8 cellular contexts compared by ENCODE assay signal in the genomic region with DNA sequence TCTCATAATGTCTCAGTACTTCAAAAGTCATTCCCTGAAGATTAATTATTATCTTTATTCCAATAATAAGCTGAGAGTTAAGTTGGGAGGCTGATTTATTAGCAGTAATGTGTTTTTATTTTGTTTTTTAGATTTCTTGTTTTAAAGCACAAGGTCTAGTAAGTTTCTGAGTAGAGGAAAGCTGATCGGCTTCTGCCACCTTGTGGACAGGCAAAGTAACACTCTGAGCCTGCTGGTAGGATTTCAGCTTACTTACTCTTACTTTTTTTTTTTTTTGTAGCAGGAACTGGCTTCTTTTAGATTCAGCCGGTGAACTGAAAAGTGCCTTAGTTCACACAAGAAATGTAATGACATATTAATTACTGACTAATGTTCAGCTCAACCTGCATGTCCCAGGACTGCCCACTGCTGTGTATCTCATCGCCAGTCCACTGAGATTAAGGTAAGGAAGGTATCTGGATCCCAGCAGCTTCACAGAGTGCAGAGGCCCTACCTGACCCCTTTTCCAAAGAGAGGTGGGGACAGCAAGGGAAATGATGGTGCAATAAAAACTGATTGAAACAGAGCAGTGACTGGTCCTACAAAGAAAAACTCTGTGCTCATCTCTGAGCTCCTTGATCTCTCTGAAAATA.
DNase-seq lines count a peak whose midpoint lies in the region; ATAC-seq and TF ChIP-seq lines count a peak whose summit lies in the region.

No MANE protein-coding gene starts in this region.

- no peak overlapping the region for H3K9ac ChIP-seq in fibroblast of lung (ENCODE audit: insufficient read depth, low read length)
- no peak overlapping the region for H3K9ac ChIP-seq in neural cell (ENCODE audit: low read length)

- no peaks in the 10 kb centered on the region for H3K27me3 Mint-ChIP-seq in activated naive CD4-positive, alpha-beta T cell treated with anti-CD3 and anti-CD28 coated beads for 36 hours (ENCODE audit: low read depth)
- H3K27me3 Mint-ChIP-seq in WTC11 (ENCODE audit: low read depth): no peaks in the 10 kb centered on the region

- H3K36me3 Mint-ChIP-seq in activated naive CD4-positive, alpha-beta T cell treated with anti-CD3 and anti-CD28 coated beads for 36 hours (ENCODE audit: low read depth): peaks cover 18% of the 10 kb centered on the region
- peaks cover 28% of the 10 kb centered on the region for H3K36me3 Mint-ChIP-seq in WTC11

- no peak overlapping the region for H3K27ac ChIP-seq in fibroblast of lung (ENCODE audit: insufficient read depth, low read length)
- H3K27ac ChIP-seq in neural cell (ENCODE audit: low read length): no peak overlapping the region

- H3F3A ChIP-seq in neural cell (ENCODE audit: insufficient read depth, low read length, poor library complexity, severe bottlenecking): no peaks in the 10 kb centered on the region

- TF ChIP-seq CTCF in WTC11 (IDR thresholded peaks at IDR 0.05) (peak; percentile 61), fibroblast of lung (conservative IDR thresholded peaks at IDR 0.05 in 1 of 2, IDR thresholded peaks at IDR 0.05 in 1 of 2; ENCODE audit: low read depth in 1 of 2, low read length in 2 of 2) (peak; percentile 88 to 93), neural cell (IDR thresholded peaks at IDR 0.05; ENCODE audit: poor library complexity, severe bottlenecking) (peak; percentile 95)

- H3K4me1 ChIP-seq in fibroblast of lung (ENCODE audit: control insufficient read depth, extremely low read depth, insufficient read depth, low read length): peaks cover 2% of the 10 kb centered on the region

- peaks cover 11% of the 10 kb centered on the region for H3K4me1 Mint-ChIP-seq in activated naive CD4-positive, alpha-beta T cell treated with anti-CD3 and anti-CD28 coated beads for 36 hours (ENCODE audit: low read depth)
- peaks cover 5% of the 10 kb centered on the region; the same call in 1 of the 2 replicates for H3K4me1 Mint-ChIP-seq in WTC11

- no peaks in the 10 kb centered on the region for H3K9me3 Mint-ChIP-seq in activated naive CD4-positive, alpha-beta T cell treated with anti-CD3 and anti-CD28 coated beads for 36 hours
- no peaks in the 10 kb centered on the region for H3K9me3 Mint-ChIP-seq in WTC11

- CTCF ChIA-PET in activated naive CD4-positive, alpha-beta T cell treated with anti-CD3 and anti-CD28 coated beads for 36 hours (lab: Charles Lee): interaction anchor here (0.6 to 5.6 kb wide), 27 partner anchors 11 to 746 kb away, joined by 3 to 96 read pairs (median 4); partner anchors contain the start of gene GBA3
- CTCF ChIA-PET in WTC11 (lab: Charles Lee): interaction anchor here (0.5 to 7.0 kb wide), 19 partner anchors 8 to 613 kb away, joined by 3 to 94 read pairs (median 4); partner anchors contain the start of gene KCNIP4

- H3K4me3 Mint-ChIP-seq in activated naive CD4-positive, alpha-beta T cell treated with anti-CD3 and anti-CD28 coated beads for 36 hours: no peak overlapping the region
- H3K4me3 Mint-ChIP-seq in WTC11: no peak overlapping the region

- H3K9me3 ChIP-seq in fibroblast of lung (ENCODE audit: control insufficient read depth, insufficient read depth, low read depth, low read length) (no peaks in the 10 kb centered on the region), neural cell (ENCODE audit: low read length) (no peaks in the 10 kb centered on the region)

- POLR2A ChIA-PET in WTC11 (lab: Charles Lee): interaction anchor here (0.8 to 1.0 kb wide), 2 partner anchors 298 to 600 kb away, joined by 3 read pairs; no protein-coding TSS in a partner anchor

- H2AFZ ChIP-seq in fibroblast of lung (ENCODE audit: low read length) (no peak overlapping the region), neural cell (ENCODE audit: low read depth, low read length) (no peak overlapping the region)

- no peak overlapping the region for H3K27ac Mint-ChIP-seq in activated naive CD4-positive, alpha-beta T cell treated with anti-CD3 and anti-CD28 coated beads for 36 hours
- H3K27ac Mint-ChIP-seq in WTC11: peak overlapping the region; percentile 78; the same call in 1 of the 2 replicates

- peak; percentile 98 for TF ChIP-seq RAD21 in neural cell (conservative IDR thresholded peaks at IDR 0.05)

- H3K4me3 ChIP-seq in fibroblast of lung (replicated peaks in 1 of 4; ENCODE audit: control extremely low read depth in 1 of 4, insufficient read depth in 1 of 4, low read depth in 3 of 4, low read length in 4 of 4) (no peak overlapping the region), neural cell (ENCODE audit: low read length) (no peak overlapping the region)

- no peaks in the 10 kb centered on the region for H3K79me2 ChIP-seq in fibroblast of lung (ENCODE audit: control insufficient read depth, insufficient read depth, low read length)
- no peaks in the 10 kb centered on the region for H3K79me2 ChIP-seq in neural cell (replicated peaks; ENCODE audit: insufficient read depth, low read length)

- H3K27me3 ChIP-seq in fibroblast of lung (ENCODE audit: control insufficient read depth, insufficient read depth, low read length): no peaks in the 10 kb centered on the region
- no peaks in the 10 kb centered on the region for H3K27me3 ChIP-seq in neural cell (ENCODE audit: insufficient read depth, low read depth, low read length)

- H3K9me2 ChIP-seq in neural cell (ENCODE audit: insufficient read depth, low read length): no peaks in the 10 kb centered on the region

- intact Hi-C loops in activated naive CD4-positive, alpha-beta T cell treated with anti-CD3 and anti-CD28 coated beads for 36 hours (cut with micrococcal nuclease): loop anchor here (1.0 kb wide), 3 partner anchors 152 to 599 kb away; no protein-coding TSS in a partner anchor

- peak; percentile 73 for ATAC-seq in HG02610 (IDR thresholded peaks at IDR 0.05; ENCODE audit: unreplicated experiment)
- ATAC-seq in WTC11: peak; percentile 74

- H4K20me1 ChIP-seq in fibroblast of lung (ENCODE audit: control insufficient read depth, extremely low read depth, insufficient read depth, low read length) (no peaks in the 10 kb centered on the region), neural cell (ENCODE audit: insufficient read depth) (no peaks in the 10 kb centered on the region)

- TF ChIP-seq EP300 in neural cell (conservative IDR thresholded peaks at IDR 0.05; ENCODE audit: poor library complexity, severe bottlenecking): no peak

- H3K36me3 ChIP-seq in fibroblast of lung (ENCODE audit: control insufficient read depth, insufficient read depth, low read length) (peaks cover 2% of the 10 kb centered on the region), neural cell (ENCODE audit: insufficient read depth, low read length) (no peaks in the 10 kb centered on the region)

- H3K4me2 ChIP-seq in fibroblast of lung (ENCODE audit: extremely low read depth, insufficient read depth, low read length): no peak overlapping the region
- no peak overlapping the region for H3K4me2 ChIP-seq in neural cell (ENCODE audit: low read length)

- DNase-seq in activated naive CD4-positive, alpha-beta T cell treated with anti-CD3 and anti-CD28 coated beads for 36 hours: peak; percentile 72
- no peak for DNase-seq in activated naive CD4-positive, alpha-beta T cell (lab: John Stamatoyannopoulos, UW)
- DNase-seq in NCI-H2029 treated with DMSO at 0.1 percent for 48 hours (lab: John Stamatoyannopoulos, UW) (peak; percentile 39), WTC11 (ENCODE audit: low spot score) (peak; percentile 57), fibroblast of lung (ENCODE audit: low read depth in 2 of 2) (peak; percentile 75 to 88), OCI-M2 (lab: John Stamatoyannopoulos, UW; ENCODE audit: unreplicated experiment) (no peak)

TF ChIP-seq in WTC11, 78 proteins besides CTCF, POLR2A, EP300 and RAD21:
- TF ChIP-seq, protein P1, sequence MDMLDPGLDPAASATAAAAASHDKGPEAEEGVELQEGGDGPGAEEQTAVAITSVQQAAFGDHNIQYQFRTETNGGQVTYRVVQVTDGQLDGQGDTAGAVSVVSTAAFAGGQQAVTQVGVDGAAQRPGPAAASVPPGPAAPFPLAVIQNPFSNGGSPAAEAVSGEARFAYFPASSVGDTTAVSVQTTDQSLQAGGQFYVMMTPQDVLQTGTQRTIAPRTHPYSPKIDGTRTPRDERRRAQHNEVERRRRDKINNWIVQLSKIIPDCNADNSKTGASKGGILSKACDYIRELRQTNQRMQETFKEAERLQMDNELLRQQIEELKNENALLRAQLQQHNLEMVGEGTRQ (CRISPR knock-in tag; IDR thresholded peaks at IDR 0.05): no peak
- TF ChIP-seq TEAD4 (CRISPR knock-in tag; IDR thresholded peaks at IDR 0.05) (no peak), ESRRA (CRISPR knock-in tag; IDR thresholded peaks at IDR 0.05; ENCODE audit: borderline replicate concordance) (no peak), SP1 (CRISPR knock-in tag; conservative IDR thresholded peaks at IDR 0.05) (no peak)

TF ChIP-seq in neural cell, 6 proteins besides CTCF, POLR2A, EP300 and RAD21:
- no peak for TF ChIP-seq POLR2AphosphoS5 (IDR thresholded peaks at IDR 0.05)
- TF ChIP-seq MXI1 (conservative IDR thresholded peaks at IDR 0.05; ENCODE audit: poor library complexity, severe bottlenecking): no peak
- TF ChIP-seq TAF1 (IDR thresholded peaks at IDR 0.05; ENCODE audit: low read depth): no peak
- TF ChIP-seq, protein P2, sequence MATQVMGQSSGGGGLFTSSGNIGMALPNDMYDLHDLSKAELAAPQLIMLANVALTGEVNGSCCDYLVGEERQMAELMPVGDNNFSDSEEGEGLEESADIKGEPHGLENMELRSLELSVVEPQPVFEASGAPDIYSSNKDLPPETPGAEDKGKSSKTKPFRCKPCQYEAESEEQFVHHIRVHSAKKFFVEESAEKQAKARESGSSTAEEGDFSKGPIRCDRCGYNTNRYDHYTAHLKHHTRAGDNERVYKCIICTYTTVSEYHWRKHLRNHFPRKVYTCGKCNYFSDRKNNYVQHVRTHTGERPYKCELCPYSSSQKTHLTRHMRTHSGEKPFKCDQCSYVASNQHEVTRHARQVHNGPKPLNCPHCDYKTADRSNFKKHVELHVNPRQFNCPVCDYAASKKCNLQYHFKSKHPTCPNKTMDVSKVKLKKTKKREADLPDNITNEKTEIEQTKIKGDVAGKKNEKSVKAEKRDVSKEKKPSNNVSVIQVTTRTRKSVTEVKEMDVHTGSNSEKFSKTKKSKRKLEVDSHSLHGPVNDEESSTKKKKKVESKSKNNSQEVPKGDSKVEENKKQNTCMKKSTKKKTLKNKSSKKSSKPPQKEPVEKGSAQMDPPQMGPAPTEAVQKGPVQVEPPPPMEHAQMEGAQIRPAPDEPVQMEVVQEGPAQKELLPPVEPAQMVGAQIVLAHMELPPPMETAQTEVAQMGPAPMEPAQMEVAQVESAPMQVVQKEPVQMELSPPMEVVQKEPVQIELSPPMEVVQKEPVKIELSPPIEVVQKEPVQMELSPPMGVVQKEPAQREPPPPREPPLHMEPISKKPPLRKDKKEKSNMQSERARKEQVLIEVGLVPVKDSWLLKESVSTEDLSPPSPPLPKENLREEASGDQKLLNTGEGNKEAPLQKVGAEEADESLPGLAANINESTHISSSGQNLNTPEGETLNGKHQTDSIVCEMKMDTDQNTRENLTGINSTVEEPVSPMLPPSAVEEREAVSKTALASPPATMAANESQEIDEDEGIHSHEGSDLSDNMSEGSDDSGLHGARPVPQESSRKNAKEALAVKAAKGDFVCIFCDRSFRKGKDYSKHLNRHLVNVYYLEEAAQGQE (IDR thresholded peaks at IDR 0.05; ENCODE audit: borderline replicate concordance): no peak
- no peak for TF ChIP-seq EZH2 (IDR thresholded peaks at IDR 0.05; ENCODE audit: borderline replicate concordance, insufficient read depth, low read length, poor library complexity, severe bottlenecking)
- TF ChIP-seq SMC3 (conservative IDR thresholded peaks at IDR 0.05; ENCODE audit: poor library complexity): peak; percentile 99

Comparison
In these comparisons a context has a peak if more than half of its experiments do, and no peak if none do; other contexts are left out.
1. DNase-seq: peak in activated naive CD4-positive, alpha-beta T cell treated with anti-CD3 and anti-CD28 coated beads for 36 hours (single experiment), NCI-H2029 treated with DMSO at 0.1 percent for 48 hours (single experiment), WTC11 (single experiment) and fibroblast of lung (2 of 2); none in activated naive CD4-positive, alpha-beta T cell (0 of 4) and OCI-M2 (single experiment).
2. Peak in every context shown above with its lines, with median percentiles within 50 percentile points of each other: CTCF ChIP-seq.